Comparison of ENCODE assay signal across 8 cellular contexts in genomic region chr19:16899566-16900075, GRCh38. TPM values are rescaled to one million over a fixed set of nuclear protein-coding genes. Genes with fewer than 3 reads are reported as not detected.
DNase-seq lines count a peak whose midpoint lies in the region; ATAC-seq, FAIRE-seq and TF ChIP-seq lines count a peak whose summit lies in the region.

No MANE protein-coding gene starts in this region.

- TF ChIP-seq CTCF in VCaP (conservative IDR thresholded peaks at IDR 0.05), result 0 out of 2 replicates have a peak, but pooled peaks have one; percentile 12

- FAIRE-seq in urothelium cell line (lab: Jason Lieb, UNC), result no peak

- intact Hi-C loops in left cardiac atrium (cut with DNase I), result loop anchor here in 1 of 2 donors (5.0 kb wide), 1 partner anchor 127 kb away; no protein-coding TSS in a partner anchor

- DNase-seq in DMS114 treated with DMSO at 0.1 percent for 48 hours (lab: John Stamatoyannopoulos, UW; ENCODE audit: unreplicated experiment), result peak; percentile 40
- peak; percentile 88 for DNase-seq in HuH-7 (ENCODE audit: low spot score)
- peak; percentile 47 for DNase-seq in left cardiac atrium
- DNase-seq in urothelium cell line (ENCODE audit: low spot score), result peak; percentile 47

- H3K27ac ChIP-seq in VCaP, result no peak overlapping the region

- ATAC-seq in left cardiac atrium (no peak), HG02798 (IDR thresholded peaks at IDR 0.05; ENCODE audit: poor library complexity, unreplicated experiment) (no peak), GM21515 (IDR thresholded peaks at IDR 0.05; ENCODE audit: unreplicated experiment) (no peak), HG03139 (IDR thresholded peaks at IDR 0.05; ENCODE audit: unreplicated experiment) (no peak)

RNA-seq across cellular contexts. Expression of gene F2RL3, which starts 10.8 kb away (rescaled TPM):
- total RNA-seq in left cardiac atrium, result 1 to 10 TPM; 2.3 TPM
